Comparison of ENCODE assay signal across 13 cellular contexts in genomic region chr5:65127181-65127901, GRCh38.
A peak's percentile ranks its signal among the peaks of the same experiment; 100 is the strongest.
DNase-seq lines count a peak whose midpoint lies in the region; FAIRE-seq and TF ChIP-seq lines count a peak whose summit lies in the region.
"Had no signal": no experiment of that assay in that cellular context is flagged by ENCODE, and none has a peak within 500 bp of the region (broad histone marks: within the 10 kb centered on the region; RNA-seq: fewer than 3 reads in every experiment).

No MANE protein-coding gene starts in this region.

- TF ChIP-seq CTCF in astrocyte of the cerebellum (IDR thresholded peaks at IDR 0.05; ENCODE audit: low read depth, low read length, missing control alignments), result no peak
- no peak for TF ChIP-seq CTCF in tibial artery (IDR thresholded peaks at IDR 0.05)

- H3K27ac ChIP-seq in tibial artery, result peak overlapping the region; percentile 71

- H3K4me1 ChIP-seq in tibial artery, result peaks cover 0 to 28% (median 14%) of the 10 kb centered on the region in 4 donors

- intact Hi-C loops in tibial artery (cut with DNase I; ENCODE audit: low total_unique reads), result no loop called here
- intact Hi-C loops in head of caudate nucleus (cut with DNase I), result no loop called here

- H3K9me3 ChIP-seq in tibial artery, result no peaks in the 10 kb centered on the region

- peak; percentile 30 for FAIRE-seq in H54 (lab: Jason Lieb, UNC)
- FAIRE-seq: GM12878, HepG2 had no signal

- H3K4me3 ChIP-seq in astrocyte of the cerebellum (ENCODE audit: low read depth, low read length), result no peak overlapping the region
- no peak overlapping the region for H3K4me3 ChIP-seq in tibial artery
- H3K4me3 ChIP-seq: GM12878 had no signal

- in situ Hi-C loops in astrocyte of the cerebellum (cut with HindIII; ENCODE audit: low sequenced_read_pairs), result loop anchor here (5.0 kb wide), 1 partner anchor 355 kb away; the partner anchor contains the start of gene ADAMTS6

- TF ChIP-seq POLR2A in H54 (IDR thresholded peaks at IDR 0.05; ENCODE audit: low read depth, low read length), result no peak

- H3K27me3 ChIP-seq in tibial artery, result no peaks in the 10 kb centered on the region

- DNase-seq in H54 (ENCODE audit: insufficient read length, low spot score) (peak; percentile 24), astrocyte of the cerebellum (ENCODE audit: low read depth) (peak; percentile 88), iPS-NIHi7 (ENCODE audit: extremely low spot score) (peak; percentile 3), tibial artery (no peak), NCI-H524 treated with DMSO at 0.1 percent for 48 hours (lab: John Stamatoyannopoulos, UW) (no peak), NCI-H1105 treated with DMSO at 0.1 percent for 48 hours (lab: John Stamatoyannopoulos, UW) (no peak), head of caudate nucleus (no peak)
- DNase-seq: activated CD4-positive, CD25-positive, alpha-beta regulatory T cell treated with anti-CD3 and anti-CD28 coated beads, Interleukin-2, amount 50 U/mL, for 72 hours; activated T-cell treated with anti-CD3 and anti-CD28 coated beads, Interleukin-2, amount 50 U/mL, for 4 hours; aorta; right cardiac atrium had no signal

- no peaks in the 10 kb centered on the region for H3K36me3 ChIP-seq in tibial artery

Comparison
In these comparisons a context has a peak if more than half of its experiments do, and no peak if none do; other contexts are left out.
1. DNase-seq: peak in H54 (single experiment), astrocyte of the cerebellum (single experiment) and iPS-NIHi7 (single experiment); none in tibial artery (0 of 2), NCI-H524 treated with DMSO at 0.1 percent for 48 hours (single experiment), NCI-H1105 treated with DMSO at 0.1 percent for 48 hours (single experiment) and head of caudate nucleus (0 of 42).